Comparison of ENCODE assay signal across 13 cellular contexts in genomic region chr5:76616206-76616605, GRCh38. TPM values are rescaled to one million over a fixed set of nuclear protein-coding genes. Genes with fewer than 3 reads are reported as not detected.
DNase-seq lines count a peak whose midpoint lies in the region; ATAC-seq and TF ChIP-seq lines count a peak whose summit lies in the region.
"Had no signal": no experiment of that assay in that cellular context is flagged by ENCODE, and none has a peak within 500 bp of the region (broad histone marks: within the 10 kb centered on the region; RNA-seq: fewer than 3 reads in every experiment).

No MANE protein-coding gene starts in this region.

- intact Hi-C loops in A673 (cut with micrococcal nuclease; ENCODE audit: unreplicated experiment) = loop anchor here (5.0 kb wide), 1 partner anchor 66 kb away; no protein-coding TSS in a partner anchor

- BruUV-seq in A673 (replicated peaks; lab: Mats Ljungman, UMichigan) = TSS peak; percentile 85

- H3K4me1 Mint-ChIP-seq in activated T-helper 17 cell treated with anti-CD3 and anti-CD28 coated beads, Interleukin-2, amount 50 U/mL, for 72 hours = peaks cover 15% of the 10 kb centered on the region
- H3K4me1 Mint-ChIP-seq: B cell, H9 had no signal

- no peak overlapping the region for H3K4me2 ChIP-seq in osteoblast (ENCODE audit: insufficient read depth, low read length)

- H3K27me3 ChIP-seq in A673 (replicated peaks; ENCODE audit: insufficient read depth, low read depth, low read length, poor library complexity) = no peaks in the 10 kb centered on the region
- H3K27me3 ChIP-seq in osteoblast (ENCODE audit: insufficient read depth, low read length) = no peaks in the 10 kb centered on the region

- no peak for DNase-seq in A673 (ENCODE audit: low spot score)
- DNase-seq in HEK293T (ENCODE audit: extremely low spot score) = no peak
- DNase-seq in osteoblast (ENCODE audit: insufficient read length, low spot score, missing footprints) = no peak
- no peak for DNase-seq in activated T-cell treated with anti-CD3 and anti-CD28 coated beads for 4 hours
- DNase-seq: C1 segment of cervical spinal cord; CD4-positive, alpha-beta T cell; DMS79; GOT3; H9 had no signal

- H3K4me3 ChIP-seq in A673 (ENCODE audit: low read depth, low read length, poor library complexity, severe bottlenecking) = no peak overlapping the region
- no peak overlapping the region for H3K4me3 ChIP-seq in osteoblast (ENCODE audit: insufficient read depth, low read length)

- H3K27ac ChIP-seq in A673 (ENCODE audit: low read depth, low read length, poor library complexity, severe bottlenecking) = peak overlapping the region; percentile 62
- peak overlapping the region; percentile 67 for H3K27ac ChIP-seq in osteoblast (ENCODE audit: low read depth, low read length)

- H3K27ac Mint-ChIP-seq in activated T-helper 17 cell treated with anti-CD3 and anti-CD28 coated beads, Interleukin-2, amount 50 U/mL, for 72 hours = peak overlapping the region; percentile 26
- H3K27ac Mint-ChIP-seq: B cell; CD4-positive, alpha-beta T cell; H9 had no signal

- H3K9me3 ChIP-seq in A673 (ENCODE audit: low read depth, low read length, poor library complexity, severe bottlenecking) (no peaks in the 10 kb centered on the region), osteoblast (ENCODE audit: low read depth, low read length) (no peaks in the 10 kb centered on the region)

- peaks cover 52% of the 10 kb centered on the region for H3K4me1 ChIP-seq in A673 (ENCODE audit: insufficient read depth, low read length, poor library complexity, severe bottlenecking)
- H3K4me1 ChIP-seq in osteoblast (ENCODE audit: insufficient read depth, low read length) = peaks cover 27% of the 10 kb centered on the region

- ATAC-seq in activated T-helper 17 cell treated with anti-CD3 and anti-CD28 coated beads, Interleukin-2, amount 50 U/mL, for 72 hours (replicated peaks) = no peak
- ATAC-seq in HG02884 (IDR thresholded peaks at IDR 0.05; ENCODE audit: unreplicated experiment) (no peak), HG03342 (IDR thresholded peaks at IDR 0.05; ENCODE audit: unreplicated experiment) (no peak)

- H3K4me3 Mint-ChIP-seq in activated T-helper 17 cell treated with anti-CD3 and anti-CD28 coated beads, Interleukin-2, amount 50 U/mL, for 72 hours = no peak overlapping the region
- H3K4me3 Mint-ChIP-seq: B cell; CD4-positive, alpha-beta T cell; H9 had no signal

- CTCF ChIA-PET in A673 (lab: Charles Lee) (interaction anchor here (0.6 to 1.3 kb wide), 4 partner anchors 15 to 98 kb away, joined by 3 to 4 read pairs (median 3); no protein-coding TSS in a partner anchor), HEK293T (lab: Yijun Ruan, JAX) (no interaction called here)

- peak overlapping the region; percentile 12 for H2AFZ ChIP-seq in osteoblast (ENCODE audit: low read length)

- no peaks in the 10 kb centered on the region for H4K20me1 ChIP-seq in osteoblast (ENCODE audit: insufficient read depth, low read length)

- peaks cover 6% of the 10 kb centered on the region for H3K79me2 ChIP-seq in osteoblast (ENCODE audit: insufficient read depth, low read length)

- no peak for TF ChIP-seq CTCF in A673 (conservative IDR thresholded peaks at IDR 0.05; ENCODE audit: low read depth, low read length)
- no peak for TF ChIP-seq CTCF in osteoblast (IDR thresholded peaks at IDR 0.05; ENCODE audit: extremely low read depth, low read depth, low read length)

- H3K27me3 Mint-ChIP-seq in activated T-helper 17 cell treated with anti-CD3 and anti-CD28 coated beads, Interleukin-2, amount 50 U/mL, for 72 hours = no peaks in the 10 kb centered on the region
- H3K27me3 Mint-ChIP-seq: B cell; CD4-positive, alpha-beta T cell had no signal

- POLR2A ChIA-PET in A673 (lab: Charles Lee; ENCODE audit: low non-redundant PET) (no interaction called here), HEK293T (lab: Yijun Ruan, JAX) (interaction anchor here (1.6 kb wide), 1 partner anchor 11 kb away, joined by 5 read pairs; no protein-coding TSS in a partner anchor)

- H3K9me3 Mint-ChIP-seq in activated T-helper 17 cell treated with anti-CD3 and anti-CD28 coated beads, Interleukin-2, amount 50 U/mL, for 72 hours = no peaks in the 10 kb centered on the region
- H3K9me3 Mint-ChIP-seq: CD4-positive, alpha-beta T cell; H9 had no signal

- peaks cover 14% of the 10 kb centered on the region for H3K36me3 ChIP-seq in A673 (ENCODE audit: insufficient read depth, low read length, poor library complexity, severe bottlenecking)
- no peaks in the 10 kb centered on the region for H3K36me3 ChIP-seq in osteoblast (ENCODE audit: insufficient read depth, low read length)

- H3K36me3 Mint-ChIP-seq in activated T-helper 17 cell treated with anti-CD3 and anti-CD28 coated beads, Interleukin-2, amount 50 U/mL, for 72 hours (ENCODE audit: low read depth) = peaks cover 91% of the 10 kb centered on the region

TF ChIP-seq in HEK293T, 16 proteins besides CTCF, POLR2A, EP300 and RAD21:
- TF ChIP-seq ARNT (IDR thresholded peaks at IDR 0.05) = no peak
- TF ChIP-seq, protein P1, sequence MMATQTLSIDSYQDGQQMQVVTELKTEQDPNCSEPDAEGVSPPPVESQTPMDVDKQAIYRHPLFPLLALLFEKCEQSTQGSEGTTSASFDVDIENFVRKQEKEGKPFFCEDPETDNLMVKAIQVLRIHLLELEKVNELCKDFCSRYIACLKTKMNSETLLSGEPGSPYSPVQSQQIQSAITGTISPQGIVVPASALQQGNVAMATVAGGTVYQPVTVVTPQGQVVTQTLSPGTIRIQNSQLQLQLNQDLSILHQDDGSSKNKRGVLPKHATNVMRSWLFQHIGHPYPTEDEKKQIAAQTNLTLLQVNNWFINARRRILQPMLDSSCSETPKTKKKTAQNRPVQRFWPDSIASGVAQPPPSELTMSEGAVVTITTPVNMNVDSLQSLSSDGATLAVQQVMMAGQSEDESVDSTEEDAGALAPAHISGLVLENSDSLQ (IDR thresholded peaks at IDR 0.05) = peak; percentile 73
TF ChIP-seq in HEK293T: peak in this region for 1.

RNA-seq across cellular contexts. Expression of gene F2RL2, which starts 7.0 kb away (rescaled TPM):
- total RNA-seq in A673 (2021) (14.0 and 14.4 TPM in 2 replicates), osteoblast (1.1 and 1.5 TPM in 2 replicates)
- 1 to 10 TPM in 1 of 2 donors, not detected in 1; 1.1 TPM for total RNA-seq in activated T-helper 17 cell treated with anti-CD3 and anti-CD28 coated beads, Interleukin-2, amount 50 U/mL, for 72 hours
- total RNA-seq: B cell; CD4-positive, alpha-beta T cell; H9 had no signal
